ENCODE assay signal across 1 cellular context in the genomic region with DNA sequence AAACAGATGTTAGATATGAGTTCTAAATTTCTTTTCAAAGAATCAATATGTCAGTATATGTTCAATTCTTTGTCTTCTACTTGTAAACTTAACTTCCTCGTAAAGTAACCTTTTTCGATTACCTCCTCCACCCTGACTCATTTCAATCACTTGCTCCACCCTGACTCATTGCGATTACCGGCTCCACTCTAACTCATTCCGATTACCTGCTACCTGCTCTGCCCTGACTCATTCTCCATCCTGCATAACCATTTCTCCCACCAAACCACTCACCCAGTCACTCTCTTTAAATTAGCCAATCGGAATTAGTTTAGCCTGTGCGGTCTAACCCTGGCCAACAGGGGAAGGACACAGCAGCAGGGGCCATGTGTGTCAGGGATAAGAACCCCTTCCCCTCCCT. TPM values are rescaled to one million over a fixed set of nuclear protein-coding genes. Genes with fewer than 3 reads are reported as not detected.
"Had no signal": no experiment of that assay in that cellular context is flagged by ENCODE, and none has a peak within 500 bp of the region (broad histone marks: within the 10 kb centered on the region; RNA-seq: fewer than 3 reads in every experiment).

No MANE protein-coding gene starts in this region.

RNA-seq across cellular contexts. Expression of a gene that starts 40.3 kb away (rescaled TPM):
- polyA plus RNA-seq: naive thymus-derived CD4-positive, alpha-beta T cell had no signal
